In the genomic region with DNA sequence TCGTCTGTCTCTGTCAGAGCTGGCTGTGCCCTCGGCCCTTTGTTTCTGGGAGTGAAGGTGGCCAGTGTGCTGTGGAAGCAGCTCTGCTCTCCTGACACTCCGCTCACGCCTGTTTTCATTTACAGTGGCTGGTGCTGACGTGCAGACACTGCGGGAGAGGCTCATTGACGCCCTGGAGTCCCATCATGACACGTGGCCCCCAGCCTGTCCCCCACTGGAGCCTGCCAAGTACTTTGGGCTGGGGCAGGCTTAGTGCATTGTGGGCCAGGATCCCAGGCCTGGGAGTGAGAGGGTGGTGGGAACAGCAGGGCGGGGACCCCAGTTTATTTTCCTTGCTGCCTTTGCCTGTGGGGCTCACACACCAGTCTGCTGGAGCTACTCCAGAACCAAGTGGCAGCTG, we compare ENCODE assay signal across 31 cellular contexts. TPM values are rescaled to one million over a fixed set of nuclear protein-coding genes. Genes with fewer than 3 reads are reported as not detected.
"Had no signal": no experiment of that assay in that cellular context is flagged by ENCODE, and none has a peak within 500 bp of the region (broad histone marks: within the 10 kb centered on the region; RNA-seq: fewer than 3 reads in every experiment).

No MANE protein-coding gene starts in this region.

- H3K4me3 Mint-ChIP-seq: activated CD4-positive, alpha-beta T cell treated with anti-CD3 and anti-CD28 coated beads for 36 hours; activated CD8-positive, alpha-beta memory T cell treated with anti-CD3 and anti-CD28 coated beads, Interleukin-2, amount 10 ng/mL, durations not matched to agents 7 days and 5 days; activated CD8-positive, alpha-beta T cell treated with anti-CD3 and anti-CD28 coated beads, Interleukin-2, amount 10 ng/mL, durations not matched to agents 7 days and 5 days; activated naive CD8-positive, alpha-beta T cell; brain; effector memory CD8-positive, alpha-beta T cell; natural killer cell treated with Interleukin-12 subunit alpha and Interleukin-12 subunit beta and Interleukin-15 and Interleukin-18, amount 100 ng/mL, for 72 hours; T-helper 2 cell treated with Interferon-gamma antibody and Interleukin-4, amounts not matched to agents 5 μg/mL and 100 μg/mL, for 36 hours had no signal

- H3K4me1 Mint-ChIP-seq: activated CD4-positive, alpha-beta T cell treated with anti-CD3 and anti-CD28 coated beads for 36 hours; activated CD8-positive, alpha-beta memory T cell treated with anti-CD3 and anti-CD28 coated beads, Interleukin-2, amount 10 ng/mL, durations not matched to agents 7 days and 5 days had no signal

- H3K27ac ChIP-seq: ascending aorta, cardiac muscle cell, left lung, suprapubic skin, tibial artery had no signal

- ATAC-seq: activated CD4-positive, alpha-beta T cell treated with anti-CD3 and anti-CD28 coated beads for 36 hours; activated CD8-positive, alpha-beta memory T cell treated with anti-CD3 and anti-CD28 coated beads, Interleukin-2, amount 10 ng/mL, durations not matched to agents 7 days and 5 days; activated CD8-positive, alpha-beta T cell treated with anti-CD3 and anti-CD28 coated beads, Interleukin-2, amount 10 ng/mL, durations not matched to agents 7 days and 5 days; effector memory CD8-positive, alpha-beta T cell; left lung; mucosa of descending colon; natural killer cell treated with Interleukin-12 subunit alpha and Interleukin-12 subunit beta and Interleukin-15 and Interleukin-18, amount 100 ng/mL, for 72 hours; sciatic nerve had no signal

- H3K27me3 Mint-ChIP-seq: activated CD4-positive, alpha-beta T cell treated with anti-CD3 and anti-CD28 coated beads for 36 hours; activated CD8-positive, alpha-beta memory T cell treated with anti-CD3 and anti-CD28 coated beads, Interleukin-2, amount 10 ng/mL, durations not matched to agents 7 days and 5 days; activated naive CD8-positive, alpha-beta T cell; brain; effector memory CD8-positive, alpha-beta T cell; natural killer cell treated with Interleukin-12 subunit alpha and Interleukin-12 subunit beta and Interleukin-15 and Interleukin-18, amount 100 ng/mL, for 72 hours had no signal

- H3K27me3 ChIP-seq: ascending aorta, cardiac muscle cell, left lung, suprapubic skin, tibial artery had no signal

- H3K36me3 ChIP-seq: cardiac muscle cell had no signal

- H3K9me3 Mint-ChIP-seq: brain; effector memory CD8-positive, alpha-beta T cell; natural killer cell treated with Interleukin-12 subunit alpha and Interleukin-12 subunit beta and Interleukin-15 and Interleukin-18, amount 100 ng/mL, for 72 hours; T-helper 2 cell treated with Interferon-gamma antibody and Interleukin-4, amounts not matched to agents 5 μg/mL and 100 μg/mL, for 36 hours had no signal

- H3K27ac Mint-ChIP-seq: activated CD4-positive, alpha-beta T cell treated with anti-CD3 and anti-CD28 coated beads for 36 hours; activated CD8-positive, alpha-beta memory T cell treated with anti-CD3 and anti-CD28 coated beads, Interleukin-2, amount 10 ng/mL, durations not matched to agents 7 days and 5 days; activated CD8-positive, alpha-beta T cell treated with anti-CD3 and anti-CD28 coated beads, Interleukin-2, amount 10 ng/mL, durations not matched to agents 7 days and 5 days; activated naive CD8-positive, alpha-beta T cell; brain; natural killer cell treated with Interleukin-12 subunit alpha and Interleukin-12 subunit beta and Interleukin-15 and Interleukin-18, amount 100 ng/mL, for 72 hours; T-helper 2 cell treated with Interferon-gamma antibody and Interleukin-4, amounts not matched to agents 5 μg/mL and 100 μg/mL, for 36 hours had no signal

- H3K4me3 ChIP-seq: ascending aorta, cardiac muscle cell, left lung, mucosa of descending colon, suprapubic skin, tibial artery had no signal

- H3K36me3 Mint-ChIP-seq: activated CD8-positive, alpha-beta memory T cell treated with anti-CD3 and anti-CD28 coated beads, Interleukin-2, amount 10 ng/mL, durations not matched to agents 7 days and 5 days; activated naive CD8-positive, alpha-beta T cell; natural killer cell treated with Interleukin-12 subunit alpha and Interleukin-12 subunit beta and Interleukin-15 and Interleukin-18, amount 100 ng/mL, for 72 hours had no signal

- FAIRE-seq: endothelial cell of umbilical vein, small intestine had no signal

- DNase-seq: activated CD4-positive, alpha-beta T cell treated with anti-CD3 and anti-CD28 coated beads for 36 hours; activated CD4-positive, CD25-positive, alpha-beta regulatory T cell; activated CD8-positive, alpha-beta memory T cell treated with anti-CD3 and anti-CD28 coated beads, Interleukin-2, amount 10 ng/mL, durations not matched to agents 7 days and 5 days; activated CD8-positive, alpha-beta T cell treated with anti-CD3 and anti-CD28 coated beads, Interleukin-2, amount 10 ng/mL, durations not matched to agents 7 days and 5 days; activated effector memory CD4-positive, alpha-beta T cell treated with Interleukin-2 at 50 U/mL for 16 hours; activated naive CD4-positive, alpha-beta T cell treated with Interleukin-2 at 50 U/mL for 16 hours; activated T-cell treated with anti-CD3 and anti-CD28 coated beads, Interleukin-2, amount 50 U/mL, for 48 hours; cortex of kidney; effector memory CD8-positive, alpha-beta T cell; foreskin fibroblast; kidney glomerular epithelial cell; small intestine; stimulated activated CD4-positive, alpha-beta T cell treated with anti-CD3 and anti-CD28 coated beads, Interleukin-1b, Interleukin-23, amount 100 ng/mL, for 48 hours; stimulated activated naive CD4-positive, alpha-beta T cell; T-helper 1 cell; tibial artery had no signal

- H3K9me3 ChIP-seq: ascending aorta, left lung, mucosa of descending colon, suprapubic skin, tibial artery had no signal

RNA-seq across cellular contexts. Expression of a gene that starts 54.3 kb away (rescaled TPM):
- total RNA-seq: activated CD4-positive, alpha-beta T cell treated with anti-CD3 and anti-CD28 coated beads for 36 hours; activated CD8-positive, alpha-beta memory T cell treated with anti-CD3 and anti-CD28 coated beads, Interleukin-2, amount 10 ng/mL, durations not matched to agents 7 days and 5 days; activated CD8-positive, alpha-beta T cell treated with anti-CD3 and anti-CD28 coated beads, Interleukin-2, amount 10 ng/mL, durations not matched to agents 7 days and 5 days; ascending aorta; cardiac muscle cell; endothelial cell of umbilical vein; lung microvascular endothelial cell; natural killer cell treated with Interleukin-12 subunit alpha and Interleukin-12 subunit beta and Interleukin-15 and Interleukin-18, amount 100 ng/mL, for 72 hours; osteoblast; posterior vena cava; sciatic nerve; ureter had no signal
